Comparison of ENCODE assay signal across 7 cellular contexts in genomic region chr3:179768080-179768479, GRCh38.
DNase-seq lines count a peak whose midpoint lies in the region; ATAC-seq and TF ChIP-seq lines count a peak whose summit lies in the region.

No MANE protein-coding gene starts in this region.

- 0 out of 2 replicates have a peak overlapping the region, but pooled peaks have one; percentile 21 for H3K27ac Mint-ChIP-seq in WTC11
- no peak overlapping the region for H3K27ac Mint-ChIP-seq in CD4-positive, alpha-beta T cell

- no peak overlapping the region for H3K4me3 ChIP-seq in LNCaP clone FGC (ENCODE audit: low read depth, low read length)

- no peaks in the 10 kb centered on the region for H3K27me3 Mint-ChIP-seq in WTC11 (ENCODE audit: low read depth)
- H3K27me3 Mint-ChIP-seq in CD4-positive, alpha-beta T cell = no peaks in the 10 kb centered on the region

- peaks cover 28% of the 10 kb centered on the region for H3K4me1 Mint-ChIP-seq in WTC11
- no peaks in the 10 kb centered on the region for H3K4me1 Mint-ChIP-seq in CD4-positive, alpha-beta T cell (ENCODE audit: low read depth)

- intact Hi-C loops in CD4-positive, alpha-beta T cell (cut with DNase I, micrococcal nuclease) = no loop called here

- no peak overlapping the region for H3K27ac ChIP-seq in CD4-positive, alpha-beta T cell (ENCODE audit: low read depth, low read length)

- CTCF ChIA-PET in WTC11 (lab: Charles Lee) = interaction anchor here (0.5 to 2.0 kb wide), 31 partner anchors 14 to 834 kb away, joined by 3 to 14 read pairs (median 4); partner anchors contain the start of gene TTC14
- CTCF ChIA-PET in CD4-positive, alpha-beta T cell (lab: Charles Lee) = no interaction called here

- TF ChIP-seq CTCF in LNCaP clone FGC (IDR thresholded peaks at IDR 0.05; ENCODE audit: control insufficient read depth, extremely low read depth, insufficient read depth) (peak; percentile 62), WTC11 (IDR thresholded peaks at IDR 0.05) (peak; percentile 53)
- TF ChIP-seq CTCF in CD4-positive, alpha-beta T cell (IDR thresholded peaks at IDR 0.05) = no peak

- H3K36me3 Mint-ChIP-seq in WTC11 = peaks cover 31% of the 10 kb centered on the region
- peaks cover 65% of the 10 kb centered on the region for H3K36me3 Mint-ChIP-seq in CD4-positive, alpha-beta T cell (ENCODE audit: low read depth)

- in situ Hi-C loops in G401 (cut with HindIII; ENCODE audit: low sequenced_read_pairs) = no loop called here

- H3K27me3 ChIP-seq in CD4-positive, alpha-beta T cell (ENCODE audit: control insufficient read depth, insufficient read depth, low read length) = no peaks in the 10 kb centered on the region

- no peaks in the 10 kb centered on the region for H3K9me3 Mint-ChIP-seq in WTC11
- H3K9me3 Mint-ChIP-seq in CD4-positive, alpha-beta T cell = no peaks in the 10 kb centered on the region

- H3K9me3 ChIP-seq in CD4-positive, alpha-beta T cell (ENCODE audit: control insufficient read depth, low read length) = no peaks in the 10 kb centered on the region

- DNase-seq in G401 (ENCODE audit: low spot score) = peak; percentile 32
- DNase-seq in LNCaP clone FGC (ENCODE audit: low read depth) = no peak
- DNase-seq in WTC11 (ENCODE audit: low spot score) = peak; percentile 53
- peak; percentile 72 for DNase-seq in kidney glomerular epithelial cell (lab: John Stamatoyannopoulos, UW)
- no peak for DNase-seq in stimulated activated naive CD4-positive, alpha-beta T cell treated with Interleukin-2 at 50 U/mL for 16 hours (lab: John Stamatoyannopoulos, UW)
- DNase-seq in CD4-positive, alpha-beta T cell = no peak

- no peak overlapping the region for H3K4me3 Mint-ChIP-seq in WTC11
- H3K4me3 Mint-ChIP-seq in CD4-positive, alpha-beta T cell = no peak overlapping the region

- ATAC-seq in WTC11 (peak; percentile 84), GM21576 (IDR thresholded peaks at IDR 0.05; ENCODE audit: unreplicated experiment) (no peak)
- ATAC-seq in CD4-positive, alpha-beta T cell (ENCODE audit: poor library complexity) = no peak

- POLR2A ChIA-PET in WTC11 (lab: Charles Lee) = interaction anchor here (0.6 kb wide), 1 partner anchor 1647 kb away, joined by 4 read pairs; no protein-coding TSS in a partner anchor
- POLR2A ChIA-PET in CD4-positive, alpha-beta T cell (lab: Charles Lee) = no interaction called here

TF ChIP-seq in WTC11, 78 proteins besides CTCF, POLR2A, EP300 and RAD21:
- TF ChIP-seq USF2 (CRISPR knock-in tag; IDR thresholded peaks at IDR 0.05) (no peak), SP1 (CRISPR knock-in tag; conservative IDR thresholded peaks at IDR 0.05) (no peak), FOXK1 (CRISPR knock-in tag; IDR thresholded peaks at IDR 0.05) (no peak), CDX4 (CRISPR knock-in tag; IDR thresholded peaks at IDR 0.05; ENCODE audit: borderline replicate concordance) (no peak), ZNF425 (CRISPR knock-in tag; conservative IDR thresholded peaks at IDR 0.05) (no peak), IRF1 (CRISPR knock-in tag; IDR thresholded peaks at IDR 0.05) (no peak), CREB1 (CRISPR knock-in tag; IDR thresholded peaks at IDR 0.05) (no peak), MAX (CRISPR knock-in tag; IDR thresholded peaks at IDR 0.05) (no peak)

Comparison
In these comparisons a context has a peak if more than half of its experiments do, and no peak if none do; other contexts are left out.
1. DNase-seq: peak in G401 (single experiment), WTC11 (single experiment) and kidney glomerular epithelial cell (single experiment); none in LNCaP clone FGC (single experiment), stimulated activated naive CD4-positive, alpha-beta T cell treated with Interleukin-2 at 50 U/mL for 16 hours (single experiment) and CD4-positive, alpha-beta T cell (0 of 10).